Comparison of ENCODE assay signal across 8 cellular contexts in the genomic region with DNA sequence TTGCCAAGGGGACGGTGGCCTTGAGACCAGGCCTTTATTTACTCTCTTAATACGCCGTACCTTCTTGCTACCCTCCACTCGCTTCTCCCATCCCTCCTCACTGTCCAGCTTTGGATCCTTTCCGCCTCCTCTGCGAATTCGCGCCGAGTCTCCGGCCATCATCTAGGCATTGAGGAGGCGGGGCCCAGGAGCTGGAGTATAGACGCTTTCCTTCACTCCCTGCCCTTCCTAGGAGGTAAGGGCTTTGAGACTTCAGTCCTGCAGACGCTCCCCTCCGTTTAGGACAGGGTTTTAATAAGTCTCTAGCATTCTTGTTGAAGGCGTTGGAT. TPM values are rescaled to one million over a fixed set of nuclear protein-coding genes. Genes with fewer than 3 reads are reported as not detected.
A peak's percentile ranks its signal among the peaks of the same experiment; 100 is the strongest.
DNase-seq lines count a peak whose midpoint lies in the region; ATAC-seq and TF ChIP-seq lines count a peak whose summit lies in the region.

No MANE protein-coding gene starts in this region.

- no peak overlapping the region for H2BK120ac ChIP-seq in mesendoderm (ENCODE audit: low read depth, low read length)

- H3K56ac ChIP-seq in mesendoderm (ENCODE audit: low read length) = peak overlapping the region; percentile 99

- no peak overlapping the region for H3K4ac ChIP-seq in mesendoderm (ENCODE audit: low read depth, low read length)

- WGBS in mesendoderm (ENCODE audit: extremely low coverage, insufficient coverage, low lambda C conversion rate) = no CpG with 5 or more reads among the region's 15 CpGs

- H2AK5ac ChIP-seq in mesendoderm (ENCODE audit: low read length) = no peak overlapping the region

- peak overlapping the region; percentile 86 for H2BK5ac ChIP-seq in mesendoderm (ENCODE audit: low read length)

- H2BK15ac ChIP-seq in mesendoderm (replicated peaks; ENCODE audit: low read depth) = no peak overlapping the region

- H3K4me1 ChIP-seq in mesendoderm (ENCODE audit: control insufficient read depth, low read depth, low read length) (no peaks in the 10 kb centered on the region), tibial artery (peaks cover 0 to 28% (median 17%) of the 10 kb centered on the region in 4 donors)

- ATAC-seq in GM18499 (IDR thresholded peaks at IDR 0.05; ENCODE audit: insufficient read depth, unreplicated experiment) (peak; percentile 4), HG03066 (IDR thresholded peaks at IDR 0.05; ENCODE audit: low read depth, unreplicated experiment) (peak; percentile 6)

- no peak overlapping the region for H4K8ac ChIP-seq in mesendoderm (ENCODE audit: low read depth, low read length)

- H3K4me3 ChIP-seq in AG04450 (ENCODE audit: low read depth, low read length) = peak overlapping the region; percentile 93
- peak overlapping the region; percentile 56 to 99 (median 88) for H3K4me3 ChIP-seq in dorsolateral prefrontal cortex
- peak overlapping the region; percentile 87 for H3K4me3 ChIP-seq in mesendoderm (ENCODE audit: low read length)
- peak overlapping the region; percentile 88 to 92 for H3K4me3 ChIP-seq in tibial artery

- H3K23ac ChIP-seq in mesendoderm (ENCODE audit: low read length) = peak overlapping the region; percentile 74

- no peak overlapping the region for H4K5ac ChIP-seq in mesendoderm (ENCODE audit: low read length)

- DNase-seq in AG04450 (ENCODE audit: low read depth, low spot score) (no peak), SK-MEL-5 (ENCODE audit: low read depth, low spot score) (peak; percentile 42), dorsolateral prefrontal cortex (peak in 8 of 10 donors; percentile 12 to 46 (median 32)), mesendoderm (peak; percentile 68), tibial artery (peak in 1 of 2 donors; percentile 23), AML-193 (lab: John Stamatoyannopoulos, UW) (no peak)

- in situ Hi-C loops in SK-MEL-5 (cut with HindIII; ENCODE audit: low pct_unique_long_range_greater_than_20kb, low sequenced_read_pairs) = no loop called here

- peak overlapping the region; percentile 98 for H3K9ac ChIP-seq in mesendoderm (ENCODE audit: low read length)

- CTCF ChIA-PET in AG04450 (lab: Charles Lee) = interaction anchor here (0.6 to 5.3 kb wide), 7 partner anchors 11 to 388 kb away, joined by 3 to 98 read pairs (median 3); no protein-coding TSS in a partner anchor

- TF ChIP-seq CTCF in AG04450 (IDR thresholded peaks at IDR 0.05; ENCODE audit: low read depth, low read length) (no peak), dorsolateral prefrontal cortex (IDR thresholded peaks at IDR 0.05 in 54 of 56, conservative IDR thresholded peaks at IDR 0.05 in 2 of 56; ENCODE audit: low read depth in 1 of 56, partially characterized antibody in 56 of 56) (no peak), tibial artery (IDR thresholded peaks at IDR 0.05) (no peak)

- intact Hi-C loops in dorsolateral prefrontal cortex (cut with DNase I) = loop anchor here (1.0 to 10.0 kb wide), 6 partner anchors 50 to 211 kb away; partner anchors contain the start of genes UBE2D1 (in 2 of the 2) and IPMK (in 1 of the 2)
- intact Hi-C loops in tibial artery (cut with DNase I; ENCODE audit: low total_unique reads) = no loop called here

- H3K27me3 ChIP-seq in AG04450 (ENCODE audit: control insufficient read depth, insufficient read depth, low read length) (no peaks in the 10 kb centered on the region), dorsolateral prefrontal cortex (no peaks in the 10 kb centered on the region), mesendoderm (ENCODE audit: insufficient read depth, low read length, poor library complexity) (no peaks in the 10 kb centered on the region), tibial artery (no peaks in the 10 kb centered on the region)

- peaks cover 4% of the 10 kb centered on the region for H3K79me1 ChIP-seq in mesendoderm (ENCODE audit: low read length)

- H3K27ac ChIP-seq in AG04450 (ENCODE audit: low read depth, low read length) (peak overlapping the region; percentile 71), dorsolateral prefrontal cortex (peak overlapping the region in 58 of 59 donors; percentile 6 to 99 (median 95)), mesendoderm (ENCODE audit: low read depth, low read length) (peak overlapping the region; percentile 69), tibial artery (peak overlapping the region; percentile 93 to 96)

- peaks cover 24% of the 10 kb centered on the region for H3K79me2 ChIP-seq in mesendoderm (ENCODE audit: control insufficient read depth, insufficient read depth, low read length)

- POLR2A ChIA-PET in AG04450 (lab: Yijun Ruan, JAX) = interaction anchor here (0.6 to 2.5 kb wide), 2 partner anchors 51 to 101 kb away, joined by 3 to 13 read pairs; partner anchors contain the start of gene UBE2D1

- peak overlapping the region; percentile 48 for H3K4me2 ChIP-seq in mesendoderm (ENCODE audit: low read length)

- peak overlapping the region; percentile 33 for H3K18ac ChIP-seq in mesendoderm (ENCODE audit: low read length)

- H3K36me3 ChIP-seq in mesendoderm (ENCODE audit: control insufficient read depth, insufficient read depth, low read length) (peaks cover 2% of the 10 kb centered on the region), tibial artery (peaks cover 26 to 33% (median 29%) of the 10 kb centered on the region in 3 donors)

- peaks cover 3% of the 10 kb centered on the region; the same call in 1 of the 2 replicates for H3K9me3 ChIP-seq in AG04450 (ENCODE audit: control insufficient read depth, insufficient read depth, low read length)
- no peaks in the 10 kb centered on the region for H3K9me3 ChIP-seq in tibial artery

RNA-seq across cellular contexts. Expression of gene TFAM, which starts 0.5 kb away (rescaled TPM):
- 14.1 and 17.0 TPM in 2 replicates for polyA plus RNA-seq in AG04450 (2011; rRNA removed)
- polyA minus RNA-seq in AG04450 (2011; rRNA and poly(A)+ RNA removed) = 8.4 and 9.1 TPM in 2 replicates
- total RNA-seq in SK-MEL-5 (2014; rRNA removed; shearing (Covaris generic)) = 54.8 and 72.5 TPM in 2 replicates
- polyA plus RNA-seq in SK-MEL-5 (2015; cell fraction: cytosol; rRNA removed) = 22.9 and 23.5 TPM in 2 replicates
- polyA plus RNA-seq in SK-MEL-5 (2015; cell fraction: nucleus; rRNA removed) = 14.6 and 15.2 TPM in 2 replicates
- 10 to 100 TPM; 17.3 to 34.6 (median 24.2) TPM for total RNA-seq in dorsolateral prefrontal cortex
- polyA plus RNA-seq in mesendoderm (2013, experiment 1 of 2) = 106 TPM
- 110 TPM for polyA plus RNA-seq in mesendoderm (2013, experiment 2 of 2)

RNA-seq across cellular contexts. Expression of gene UBE2D1, which starts 50.9 kb away (rescaled TPM):
- polyA plus RNA-seq in AG04450 (2011; rRNA removed) = 24.3 and 36.1 TPM in 2 replicates
- 6.6 and 11.9 TPM in 2 replicates for polyA minus RNA-seq in AG04450 (2011; rRNA and poly(A)+ RNA removed)
- 13.1 and 13.8 TPM in 2 replicates for total RNA-seq in SK-MEL-5 (2014; rRNA removed; shearing (Covaris generic))
- polyA plus RNA-seq in SK-MEL-5 (2015; cell fraction: cytosol; rRNA removed) = 13.1 and 16.3 TPM in 2 replicates
- polyA plus RNA-seq in SK-MEL-5 (2015; cell fraction: nucleus; rRNA removed) = 17.2 and 29.7 TPM in 2 replicates
- 10 to 100 TPM in 119 of 120 experiments, 1 to 10 TPM in 1; 8.7 to 27.7 (median 17.2) TPM for total RNA-seq in dorsolateral prefrontal cortex
- 37.9 TPM for polyA plus RNA-seq in mesendoderm (2013, experiment 1 of 2)
- 40.1 TPM for polyA plus RNA-seq in mesendoderm (2013, experiment 2 of 2)

Comparison
In these comparisons a context has a peak if more than half of its experiments do, and no peak if none do; other contexts are left out.
1. DNase-seq: peak in SK-MEL-5 (single experiment), dorsolateral prefrontal cortex (8 of 10) and mesendoderm (single experiment); none in AG04450 (single experiment) and AML-193 (0 of 2).
2. Peak in every context shown above with its lines, with median percentiles within 50 percentile points of each other: H3K27ac ChIP-seq and H3K4me3 ChIP-seq.